Comparison of ENCODE assay signal across 15 cellular contexts in genomic region chr18:23208600-23208999, GRCh38.
A peak's percentile ranks its signal among the peaks of the same experiment; 100 is the strongest.
DNase-seq lines count a peak whose midpoint lies in the region; ATAC-seq and TF ChIP-seq lines count a peak whose summit lies in the region.
"Had no signal": no experiment of that assay in that cellular context is flagged by ENCODE, and none has a peak within 500 bp of the region (broad histone marks: within the 10 kb centered on the region; RNA-seq: fewer than 3 reads in every experiment).

No MANE protein-coding gene starts in this region.

- H3K4me3 Mint-ChIP-seq in activated CD4-positive, alpha-beta T cell treated with anti-CD3 and anti-CD28 coated beads, Interleukin-2, amount 10 ng/mL, durations not matched to agents 24 days and 14 days: no peak overlapping the region
- no peak overlapping the region for H3K4me3 Mint-ChIP-seq in Caco-2 (ENCODE audit: unreplicated experiment)
- no peak overlapping the region for H3K4me3 Mint-ChIP-seq in activated T-helper 2 cell treated with anti-CD3 and anti-CD28 coated beads, Interferon-gamma antibody, Interleukin-2, Interleukin-4, amounts not matched to agents 10 μg/mL and 5 μg/mL and 100 μg/mL, durations not matched to agents 14 hours and 24 hours and 36 hours (ENCODE audit: low read depth)

- H3K36me3 Mint-ChIP-seq in activated CD4-positive, alpha-beta T cell treated with anti-CD3 and anti-CD28 coated beads, Interleukin-2, amount 10 ng/mL, durations not matched to agents 24 days and 14 days (ENCODE audit: low read depth): peaks cover 17% of the 10 kb centered on the region
- H3K36me3 Mint-ChIP-seq in Caco-2 (ENCODE audit: insufficient read depth, unreplicated experiment): peaks cover 53% of the 10 kb centered on the region
- peaks cover 70% of the 10 kb centered on the region for H3K36me3 Mint-ChIP-seq in activated T-helper 2 cell treated with anti-CD3 and anti-CD28 coated beads, Interferon-gamma antibody, Interleukin-2, Interleukin-4, amounts not matched to agents 10 μg/mL and 5 μg/mL and 100 μg/mL, durations not matched to agents 14 hours and 24 hours and 36 hours (ENCODE audit: low read depth)

- H3K4me1 Mint-ChIP-seq in activated CD4-positive, alpha-beta T cell treated with anti-CD3 and anti-CD28 coated beads, Interleukin-2, amount 10 ng/mL, durations not matched to agents 24 days and 14 days: peaks cover 11% of the 10 kb centered on the region
- no peaks in the 10 kb centered on the region for H3K4me1 Mint-ChIP-seq in Caco-2 (ENCODE audit: low read depth, unreplicated experiment)
- peaks cover 45% of the 10 kb centered on the region for H3K4me1 Mint-ChIP-seq in activated T-helper 2 cell treated with anti-CD3 and anti-CD28 coated beads, Interferon-gamma antibody, Interleukin-2, Interleukin-4, amounts not matched to agents 10 μg/mL and 5 μg/mL and 100 μg/mL, durations not matched to agents 14 hours and 24 hours and 36 hours (ENCODE audit: low read depth)

- H3K27ac Mint-ChIP-seq in activated CD4-positive, alpha-beta T cell treated with anti-CD3 and anti-CD28 coated beads, Interleukin-2, amount 10 ng/mL, durations not matched to agents 24 days and 14 days: peak overlapping the region; percentile 84
- H3K27ac Mint-ChIP-seq in Caco-2 (ENCODE audit: unreplicated experiment): peak overlapping the region; percentile 22
- H3K27ac Mint-ChIP-seq in activated T-helper 2 cell treated with anti-CD3 and anti-CD28 coated beads, Interferon-gamma antibody, Interleukin-2, Interleukin-4, amounts not matched to agents 10 μg/mL and 5 μg/mL and 100 μg/mL, durations not matched to agents 14 hours and 24 hours and 36 hours: peak overlapping the region; percentile 97

- H3K4me1 ChIP-seq in Caco-2 (no peaks in the 10 kb centered on the region), lung (ENCODE audit: control insufficient read depth in 2 of 2, insufficient read depth in 2 of 2, low read length in 2 of 2) (peaks cover 0 to 6% of the 10 kb centered on the region in 2 donors)
- H3K4me1 ChIP-seq: Peyer's patch had no signal

- TF ChIP-seq CTCF in Caco-2 (IDR thresholded peaks at IDR 0.05; ENCODE audit: insufficient read depth in 1 of 2, low read depth in 1 of 2, low read length in 1 of 2, severe bottlenecking in 1 of 2, unreplicated experiment in 1 of 2): no peak
- TF ChIP-seq CTCF in lung (IDR thresholded peaks at IDR 0.05; ENCODE audit: control extremely low read depth, extremely low read depth): no peak

- H3K27me3 ChIP-seq in Caco-2 (replicated peaks; ENCODE audit: control insufficient read depth, insufficient read depth, low read length): no peaks in the 10 kb centered on the region
- H3K27me3 ChIP-seq in lung (ENCODE audit: control insufficient read depth, insufficient read depth): no peaks in the 10 kb centered on the region
- H3K27me3 ChIP-seq: BLaER1 treated with 17β-estradiol and CSF1 and Interleukin-3, amounts not matched to agents 10 nM and 100 nM; Peyer's patch had no signal

- H3K9me3 ChIP-seq in Caco-2: no peaks in the 10 kb centered on the region
- H3K9me3 ChIP-seq in lung (ENCODE audit: control insufficient read depth in 2 of 2, insufficient read depth in 1 of 2, low read length in 1 of 2): peaks cover 0 to 7% of the 10 kb centered on the region in 2 donors
- H3K9me3 ChIP-seq: Peyer's patch had no signal

- BruUV-seq in Caco-2 (replicated peaks; lab: Mats Ljungman, UMichigan): no TSS peak

- POLR2A ChIA-PET in Caco-2 (lab: Charles Lee): no interaction called here

- H3K4me3 ChIP-seq in Caco-2 (ENCODE audit: low read depth, low read length): no peak overlapping the region
- no peak overlapping the region for H3K4me3 ChIP-seq in lung
- H3K4me3 ChIP-seq: BLaER1 treated with 17β-estradiol and CSF1 and Interleukin-3, amounts not matched to agents 10 nM and 100 nM; Peyer's patch had no signal

- H3K36me3 ChIP-seq in Caco-2 (ENCODE audit: control insufficient read depth, insufficient read depth, low read length): peaks cover 10% of the 10 kb centered on the region
- H3K36me3 ChIP-seq in lung (ENCODE audit: control insufficient read depth in 2 of 2, insufficient read depth in 2 of 2, low read length in 2 of 2): peaks cover 0 to 4% of the 10 kb centered on the region in 2 donors
- H3K36me3 ChIP-seq: Peyer's patch had no signal

- CTCF ChIA-PET in Caco-2 (lab: Charles Lee): no interaction called here

- 96 to 98% methylated on average over 3 of the region's 3 CpGs for WGBS in lung, 2 donors

- peak; percentile 4 for ATAC-seq in lung (ENCODE audit: insufficient read depth, low FRiP score)
- no peak for ATAC-seq in GM21447 (IDR thresholded peaks at IDR 0.05; ENCODE audit: unreplicated experiment)
- ATAC-seq in GM21423 (IDR thresholded peaks at IDR 0.05; ENCODE audit: unreplicated experiment): no peak

- peaks cover 14% of the 10 kb centered on the region for H3K9me3 Mint-ChIP-seq in activated CD4-positive, alpha-beta T cell treated with anti-CD3 and anti-CD28 coated beads, Interleukin-2, amount 10 ng/mL, durations not matched to agents 24 days and 14 days
- peaks cover 10% of the 10 kb centered on the region for H3K9me3 Mint-ChIP-seq in Caco-2 (ENCODE audit: unreplicated experiment)
- peaks cover 27% of the 10 kb centered on the region for H3K9me3 Mint-ChIP-seq in activated T-helper 2 cell treated with anti-CD3 and anti-CD28 coated beads, Interferon-gamma antibody, Interleukin-2, Interleukin-4, amounts not matched to agents 10 μg/mL and 5 μg/mL and 100 μg/mL, durations not matched to agents 14 hours and 24 hours and 36 hours

- DNase-seq in activated CD4-positive, alpha-beta T cell treated with anti-CD3 and anti-CD28 coated beads, Interleukin-2, amount 10 ng/mL, durations not matched to agents 24 days and 14 days: no peak
- DNase-seq in activated CD4-positive, alpha-beta T cell treated with anti-CD3 and anti-CD28 coated beads, Interleukin-2, amount 50 U/mL, for 4 hours: no peak
- DNase-seq in Caco-2 (no peak), lung (ENCODE audit: low spot score) (no peak), ecto neural progenitor cell (ENCODE audit: low spot score) (no peak)
- DNase-seq in activated T-helper 2 cell treated with anti-CD3 and anti-CD28 coated beads, Interferon-gamma antibody, Interleukin-2, Interleukin-4, amounts not matched to agents 10 μg/mL and 5 μg/mL and 100 μg/mL, durations not matched to agents 14 hours and 24 hours and 36 hours (ENCODE audit: low spot score): no peak
- DNase-seq: COR-L47, Kasumi-1, NCI-H187 treated with DMSO at 0.1 percent for 48 hours, NCI-H2171 treated with DMSO at 0.1 percent for 48 hours, NCI-H82, Peyer's patch had no signal

- H3K27ac ChIP-seq in lung (ENCODE audit: low read depth in 1 of 2, low read length in 1 of 2): peak overlapping the region in 1 of 2 donors; percentile 25
- H3K27ac ChIP-seq: BLaER1 treated with 17β-estradiol and CSF1 and Interleukin-3, amounts not matched to agents 10 nM and 100 nM; Peyer's patch had no signal

- no peaks in the 10 kb centered on the region for H3K27me3 Mint-ChIP-seq in activated CD4-positive, alpha-beta T cell treated with anti-CD3 and anti-CD28 coated beads, Interleukin-2, amount 10 ng/mL, durations not matched to agents 24 days and 14 days
- H3K27me3 Mint-ChIP-seq in Caco-2 (ENCODE audit: insufficient read depth, unreplicated experiment): no peaks in the 10 kb centered on the region
- H3K27me3 Mint-ChIP-seq in activated T-helper 2 cell treated with anti-CD3 and anti-CD28 coated beads, Interferon-gamma antibody, Interleukin-2, Interleukin-4, amounts not matched to agents 10 μg/mL and 5 μg/mL and 100 μg/mL, durations not matched to agents 14 hours and 24 hours and 36 hours (ENCODE audit: low read depth): no peaks in the 10 kb centered on the region

- intact Hi-C loops in activated CD4-positive, alpha-beta T cell treated with anti-CD3 and anti-CD28 coated beads, Interleukin-2, amount 10 ng/mL, durations not matched to agents 24 days and 14 days (cut with micrococcal nuclease): no loop called here
- intact Hi-C loops in Caco-2 (cut with micrococcal nuclease; ENCODE audit: unreplicated experiment): no loop called here
- intact Hi-C loops in activated T-helper 2 cell treated with anti-CD3 and anti-CD28 coated beads, Interferon-gamma antibody, Interleukin-2, Interleukin-4, amounts not matched to agents 10 μg/mL and 5 μg/mL and 100 μg/mL, durations not matched to agents 14 hours and 24 hours and 36 hours (cut with micrococcal nuclease): loop anchor here (2.0 kb wide), 1 partner anchor 74 kb away; the partner anchor contains the start of gene CABLES1

Comparison
In these comparisons a context has a peak if more than half of its experiments do, and no peak if none do; other contexts are left out.
1. H3K27ac Mint-ChIP-seq: peak in every context shown above with its lines; median percentile 97 in activated T-helper 2 cell treated with anti-CD3 and anti-CD28 coated beads, Interferon-gamma antibody, Interleukin-2, Interleukin-4, amounts not matched to agents 10 μg/mL and 5 μg/mL and 100 μg/mL, durations not matched to agents 14 hours and 24 hours and 36 hours; 84 in activated CD4-positive, alpha-beta T cell treated with anti-CD3 and anti-CD28 coated beads, Interleukin-2, amount 10 ng/mL, durations not matched to agents 24 days and 14 days; 22 in Caco-2.